Comparison of ENCODE assay signal across 22 cellular contexts in genomic region chr22:49736538-49736937, GRCh38.
DNase-seq lines count a peak whose midpoint lies in the region; ATAC-seq and TF ChIP-seq lines count a peak whose summit lies in the region.
"Had no signal": no experiment of that assay in that cellular context is flagged by ENCODE, and none has a peak within 500 bp of the region (broad histone marks: within the 10 kb centered on the region; RNA-seq: fewer than 3 reads in every experiment).

No MANE protein-coding gene starts in this region.

- peaks cover 1% of the 10 kb centered on the region for H3K36me3 Mint-ChIP-seq in progenitor cell of endocrine pancreas (ENCODE audit: insufficient read depth)
- H3K36me3 Mint-ChIP-seq: IgD-negative memory B cell had no signal

- intact Hi-C loops in left lung (cut with DNase I): no loop called here

- peaks cover 14% of the 10 kb centered on the region for H3K9me3 Mint-ChIP-seq in progenitor cell of endocrine pancreas (ENCODE audit: low read depth)

- no peaks in the 10 kb centered on the region for H3K9me3 ChIP-seq in left lung

- H3K27ac ChIP-seq in left lung (no peak overlapping the region), foreskin keratinocyte (no peak overlapping the region)
- H3K27ac ChIP-seq: GM23248, KMS-11, SJCRH30 had no signal

- in situ Hi-C loops in GM13976 (cut with MboI; ENCODE audit: low sequenced_read_pairs, unreplicated experiment): no loop called here

- ATAC-seq in left lung (no peak), HG02938 (IDR thresholded peaks at IDR 0.05; ENCODE audit: unreplicated experiment) (no peak), foreskin keratinocyte (no peak)
- ATAC-seq: Right ventricle myocardium inferior had no signal

- H3K4me3 ChIP-seq in H7 (ENCODE audit: insufficient read depth, low read depth, low read length): no peak overlapping the region
- H3K4me3 ChIP-seq in left lung: no peak overlapping the region
- H3K4me3 ChIP-seq: GM23248, SJCRH30 had no signal

- H3K4me3 Mint-ChIP-seq in progenitor cell of endocrine pancreas (ENCODE audit: low read depth): no peak overlapping the region
- H3K4me3 Mint-ChIP-seq: CD4-positive, alpha-beta memory T cell; H9; IgD-negative memory B cell had no signal

- H3K36me3 ChIP-seq in H7 (replicated peaks; ENCODE audit: control insufficient read depth, insufficient read depth, low read length): no peaks in the 10 kb centered on the region
- H3K36me3 ChIP-seq in left lung: no peaks in the 10 kb centered on the region
- H3K36me3 ChIP-seq: SJCRH30 had no signal

- peak; percentile 15 for DNase-seq in GM13976 (ENCODE audit: low spot score)
- DNase-seq in H7: peak; percentile 27
- DNase-seq in left lung: peak; percentile 1 to 60
- peak; percentile 5 for DNase-seq in progenitor cell of endocrine pancreas (ENCODE audit: low spot score, unreplicated experiment)
- no peak for DNase-seq in HuH-7 (ENCODE audit: low spot score)
- DNase-seq in foreskin keratinocyte: no peak
- DNase-seq: C1 segment of cervical spinal cord; CD4-positive, alpha-beta memory T cell; COR-L47; DMS53; GM23248; H9; MM.1S; NCI-H2029; NCI-H446; NCI-H524 treated with DMSO at 0.1 percent for 48 hours; NCI-H774; SJCRH30 had no signal

- no peaks in the 10 kb centered on the region for H3K4me1 Mint-ChIP-seq in progenitor cell of endocrine pancreas (ENCODE audit: low read depth)

- TF ChIP-seq CTCF in GM13976 (IDR thresholded peaks at IDR 0.05; ENCODE audit: borderline replicate concordance, control extremely low read depth, extremely low read depth, insufficient read depth, missing control alignments): no peak
- no peak for TF ChIP-seq CTCF in left lung (IDR thresholded peaks at IDR 0.05)
- TF ChIP-seq CTCF in progenitor cell of endocrine pancreas (IDR thresholded peaks at IDR 0.05; ENCODE audit: unreplicated experiment): no peak
- TF ChIP-seq CTCF in foreskin keratinocyte (conservative IDR thresholded peaks at IDR 0.05): no peak

- H3K27me3 ChIP-seq in H7 (ENCODE audit: control insufficient read depth, insufficient read depth, low read length) (no peaks in the 10 kb centered on the region), left lung (peaks cover 0 to 69% of the 10 kb centered on the region in 2 donors), foreskin keratinocyte (no peaks in the 10 kb centered on the region)

- no peaks in the 10 kb centered on the region for H3K4me1 ChIP-seq in left lung
- no peaks in the 10 kb centered on the region for H3K4me1 ChIP-seq in foreskin keratinocyte
- H3K4me1 ChIP-seq: SJCRH30 had no signal

- peaks cover 27% of the 10 kb centered on the region for H3K27me3 Mint-ChIP-seq in progenitor cell of endocrine pancreas

- no peak overlapping the region for H3K27ac Mint-ChIP-seq in progenitor cell of endocrine pancreas
- H3K27ac Mint-ChIP-seq: CD4-positive, alpha-beta memory T cell; IgD-negative memory B cell had no signal

Comparison
In these comparisons a context has a peak if more than half of its experiments do, and no peak if none do; other contexts are left out.
1. DNase-seq: peak in GM13976 (single experiment), H7 (single experiment), left lung (2 of 2) and progenitor cell of endocrine pancreas (single experiment); none in HuH-7 (single experiment) and foreskin keratinocyte (0 of 2).